Comparison of ENCODE assay signal across 8 cellular contexts in genomic region chr6:155248021-155249001, GRCh38.
DNase-seq lines count a peak whose midpoint lies in the region; ATAC-seq lines count a peak whose summit lies in the region.

No MANE protein-coding gene starts in this region.

- in situ Hi-C loops in T47D (cut with HindIII; ENCODE audit: low pct_unique_long_range_greater_than_20kb, low sequenced_read_pairs): no loop called here

- DNase-seq in D341Med (ENCODE audit: low spot score) (peak; percentile 45), NCI-H1105 (lab: John Stamatoyannopoulos, UW) (peak; percentile 8), T47D (ENCODE audit: low read depth in 1 of 2, low spot score in 1 of 2) (peak; percentile 55 to 57), kidney glomerular epithelial cell (lab: John Stamatoyannopoulos, UW) (peak; percentile 50), GDM1 (lab: John Stamatoyannopoulos, UW) (no peak)
- peak; percentile 32 for DNase-seq in stimulated activated CD4-positive, alpha-beta T cell treated with anti-CD3 and anti-CD28 coated beads, Interleukin-4, amount 100 ng/mL, for 24 hours

- ATAC-seq in GM19455 (IDR thresholded peaks at IDR 0.05; ENCODE audit: unreplicated experiment) (peak; percentile 80), GM19397 (IDR thresholded peaks at IDR 0.05; ENCODE audit: unreplicated experiment) (no peak)
